Comparison of ENCODE assay signal across 22 cellular contexts in the genomic region with DNA sequence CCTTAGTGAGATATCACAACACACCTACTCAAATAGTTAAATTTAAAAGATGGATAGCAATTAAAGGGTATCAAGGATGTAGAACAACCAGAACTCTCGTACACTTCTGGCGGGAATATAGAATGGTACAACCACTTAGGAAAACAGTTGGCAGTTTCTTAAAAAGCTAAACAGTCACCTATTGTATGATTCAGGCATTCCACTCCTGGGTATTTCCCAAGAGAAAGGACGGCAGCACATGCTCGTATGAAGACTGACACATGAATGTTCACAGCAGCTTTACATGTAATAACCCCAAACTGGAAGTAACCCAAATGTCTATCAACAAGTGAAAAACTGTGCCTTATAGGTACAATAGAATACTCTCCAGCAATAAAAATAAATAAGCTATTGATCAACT.
DNase-seq lines count a peak whose midpoint lies in the region; ATAC-seq, FAIRE-seq and TF ChIP-seq lines count a peak whose summit lies in the region.
"Had no signal": no experiment of that assay in that cellular context is flagged by ENCODE, and none has a peak within 500 bp of the region (broad histone marks: within the 10 kb centered on the region; RNA-seq: fewer than 3 reads in every experiment).

No MANE protein-coding gene starts in this region.

- H3K36me3 ChIP-seq in aorta (ENCODE audit: control insufficient read depth in 1 of 2, insufficient read depth in 2 of 2, low read length in 1 of 2), result no peaks in the 10 kb centered on the region
- H3K36me3 ChIP-seq: BLaER1 treated with 17β-estradiol and CSF1 and Interleukin-3, amounts not matched to agents 10 nM and 100 nM had no signal

- FAIRE-seq in RCC 7860 (lab: Jason Lieb, UNC), result no peak
- FAIRE-seq: A204.1, D721Med, G401.6, GM12891, GM19239 had no signal

- H3K4me1 ChIP-seq in aorta (ENCODE audit: control insufficient read depth in 1 of 2, insufficient read depth in 2 of 2, low read length in 2 of 2), result no peaks in the 10 kb centered on the region
- H3K4me1 ChIP-seq: BLaER1 treated with 17β-estradiol and CSF1 and Interleukin-3, amounts not matched to agents 10 nM and 100 nM; Caco-2 had no signal

- intact Hi-C loops in aorta (cut with DNase I), result no loop called here

- H3K4me3 ChIP-seq in epithelial cell of esophagus (ENCODE audit: low read length), result no peak overlapping the region
- no peak overlapping the region for H3K4me3 ChIP-seq in aorta (ENCODE audit: low read length in 2 of 2)
- H3K4me3 ChIP-seq: BLaER1 treated with 17β-estradiol and CSF1 and Interleukin-3, amounts not matched to agents 10 nM and 100 nM had no signal

- H3K27me3 ChIP-seq in aorta (ENCODE audit: control insufficient read depth in 1 of 2, insufficient read depth in 2 of 2, low read length in 1 of 2), result no peaks in the 10 kb centered on the region
- H3K27me3 ChIP-seq: BLaER1 treated with 17β-estradiol and CSF1 and Interleukin-3, amounts not matched to agents 10 nM and 100 nM had no signal

- DNase-seq in RCC 7860 (ENCODE audit: low spot score), result peak; percentile 41
- peak; percentile 5 for DNase-seq in epithelial cell of esophagus (ENCODE audit: low read depth)
- peak; percentile 80 for DNase-seq in kidney tubule cell (ENCODE audit: low spot score)
- DNase-seq in stimulated activated CD4-positive, alpha-beta T cell treated with anti-CD3 and anti-CD28 coated beads, Interleukin-4, amount 100 ng/mL, for 4 hours, result no peak
- no peak for DNase-seq in aorta
- DNase-seq in iPS-NIHi11 (ENCODE audit: low spot score), result no peak
- no peak for DNase-seq in stimulated activated CD4-positive, alpha-beta T cell treated with anti-CD3 and anti-CD28 coated beads, Interleukin-1b, Interleukin-23, amount 100 ng/mL, for 48 hours
- DNase-seq: 8988T; AML-193; Caco-2; Calu3; CD4-positive, alpha-beta T cell; CD8-positive, alpha-beta T cell; DMS79 treated with DMSO at 0.1 percent for 48 hours; GF-D8 had no signal

- TF ChIP-seq CTCF in epithelial cell of esophagus (IDR thresholded peaks at IDR 0.05; ENCODE audit: insufficient read depth, low read depth, low read length, missing control alignments), result no peak

- H3K27ac ChIP-seq in aorta (ENCODE audit: low read depth in 1 of 2, low read length in 2 of 2), result no peak overlapping the region
- H3K27ac ChIP-seq: BLaER1 treated with 17β-estradiol and CSF1 and Interleukin-3, amounts not matched to agents 10 nM and 100 nM; C4-2B had no signal

- 81% methylated on average over 4 of the region's 4 CpGs for WGBS in aorta, 2 donors

- ATAC-seq in aorta (ENCODE audit: low FRiP score), result no peak
- ATAC-seq: CD8-positive, alpha-beta T cell had no signal

- H3K9me3 ChIP-seq in aorta (ENCODE audit: control insufficient read depth, low read length), result no peaks in the 10 kb centered on the region
- H3K9me3 ChIP-seq: Caco-2 had no signal

Comparison
In these comparisons a context has a peak if more than half of its experiments do, and no peak if none do; other contexts are left out.
1. DNase-seq: peak in RCC 7860 (single experiment), epithelial cell of esophagus (single experiment) and kidney tubule cell (single experiment); none in stimulated activated CD4-positive, alpha-beta T cell treated with anti-CD3 and anti-CD28 coated beads, Interleukin-4, amount 100 ng/mL, for 4 hours (0 of 2), aorta (0 of 2), iPS-NIHi11 (single experiment) and stimulated activated CD4-positive, alpha-beta T cell treated with anti-CD3 and anti-CD28 coated beads, Interleukin-1b, Interleukin-23, amount 100 ng/mL, for 48 hours (single experiment).